ENCODE assay signal across 1 cellular context in genomic region chr2:20171445-20171977, GRCh38.
TF ChIP-seq lines count a peak whose summit lies in the region.

No MANE protein-coding gene starts in this region.

TF ChIP-seq in HepG2, 621 proteins besides CTCF, POLR2A, EP300 and RAD21 (continued from another document and continues in another):
- no peak for TF ChIP-seq ZBTB40 (IDR thresholded peaks at IDR 0.05)
- TF ChIP-seq ZBTB40 (CRISPR knock-in tag; IDR thresholded peaks at IDR 0.05): no peak
- TF ChIP-seq ZNF547 (CRISPR knock-in tag; IDR thresholded peaks at IDR 0.05): no peak; the same call in 1 of the 2 replicates
- no peak for TF ChIP-seq REL (CRISPR knock-in tag; conservative IDR thresholded peaks at IDR 0.05)
- no peak for TF ChIP-seq NONO (IDR thresholded peaks at IDR 0.05)
- TF ChIP-seq NONO (CRISPR knock-in tag; conservative IDR thresholded peaks at IDR 0.05): no peak
- peak; percentile 45; the same call in 1 of the 2 replicates for TF ChIP-seq TBX2 (CRISPR knock-in tag; IDR thresholded peaks at IDR 0.05; ENCODE audit: borderline replicate concordance)
- no peak for TF ChIP-seq DRAP1 (CRISPR knock-in tag; IDR thresholded peaks at IDR 0.05)
- no peak for TF ChIP-seq IKZF5 (CRISPR knock-in tag; IDR thresholded peaks at IDR 0.05)
- TF ChIP-seq E2F1 (CRISPR knock-in tag; IDR thresholded peaks at IDR 0.05): no peak
- TF ChIP-seq SOX6 (IDR thresholded peaks at IDR 0.05): no peak
- peak; percentile 45; the same call in 1 of the 2 replicates for TF ChIP-seq SOX6 (CRISPR knock-in tag; IDR thresholded peaks at IDR 0.05)
- TF ChIP-seq NFYB (CRISPR knock-in tag; IDR thresholded peaks at IDR 0.05): no peak
- no peak for TF ChIP-seq ZEB1 (IDR thresholded peaks at IDR 0.05; ENCODE audit: insufficient replicate concordance, low read depth)
- TF ChIP-seq ZNF543 (CRISPR knock-in tag; IDR thresholded peaks at IDR 0.05): no peak
- TF ChIP-seq HNRNPLL (IDR thresholded peaks at IDR 0.05; ENCODE audit: low read depth, low read length, poor library complexity, severe bottlenecking): no peak
- TF ChIP-seq CBX5 (CRISPR knock-in tag; IDR thresholded peaks at IDR 0.05; ENCODE audit: borderline replicate concordance): no peak
- no peak for TF ChIP-seq REXO4 (CRISPR knock-in tag; IDR thresholded peaks at IDR 0.05; ENCODE audit: borderline replicate concordance)
- no peak for TF ChIP-seq NFIB (CRISPR knock-in tag; IDR thresholded peaks at IDR 0.05; ENCODE audit: borderline replicate concordance)
- TF ChIP-seq MED8 (CRISPR knock-in tag; IDR thresholded peaks at IDR 0.05; ENCODE audit: insufficient replicate concordance): no peak
- TF ChIP-seq PRDM4 (CRISPR knock-in tag; IDR thresholded peaks at IDR 0.05; ENCODE audit: borderline replicate concordance): no peak
- TF ChIP-seq ARNTL (CRISPR knock-in tag; IDR thresholded peaks at IDR 0.05): no peak
- no peak for TF ChIP-seq ZBTB44 (CRISPR knock-in tag; IDR thresholded peaks at IDR 0.05)
- 0 out of 2 replicates have a peak, but pooled peaks have one; percentile 20 for TF ChIP-seq RARA (CRISPR knock-in tag; IDR thresholded peaks at IDR 0.05)
- TF ChIP-seq AHR (CRISPR knock-in tag; IDR thresholded peaks at IDR 0.05): no peak
- TF ChIP-seq SIX1 (CRISPR knock-in tag; IDR thresholded peaks at IDR 0.05; ENCODE audit: borderline replicate concordance): no peak
- TF ChIP-seq ZNF563 (CRISPR knock-in tag; IDR thresholded peaks at IDR 0.05): no peak
- TF ChIP-seq LCORL (IDR thresholded peaks at IDR 0.05): no peak
- TF ChIP-seq LCORL (CRISPR knock-in tag; IDR thresholded peaks at IDR 0.05): no peak
- peak; percentile 45; the same call in 1 of the 2 replicates for TF ChIP-seq PAXIP1 (CRISPR knock-in tag; conservative IDR thresholded peaks at IDR 0.05)
- no peak for TF ChIP-seq GABPB1 (CRISPR knock-in tag; IDR thresholded peaks at IDR 0.05)
- TF ChIP-seq BRCA1 (CRISPR knock-in tag; IDR thresholded peaks at IDR 0.05): no peak
- TF ChIP-seq HMGXB3 (CRISPR knock-in tag; IDR thresholded peaks at IDR 0.05; ENCODE audit: borderline replicate concordance): no peak
- no peak for TF ChIP-seq HNRNPH1 (optimal IDR thresholded peaks at IDR 0.05; ENCODE audit: low read depth, low read length)
- no peak for TF ChIP-seq NR2F6 (IDR thresholded peaks at IDR 0.05)
- TF ChIP-seq NR2F6 (CRISPR knock-in tag; IDR thresholded peaks at IDR 0.05): 0 out of 2 replicates have a peak, but pooled peaks have one; percentile 14
- no peak for TF ChIP-seq CHCHD3 (CRISPR knock-in tag; IDR thresholded peaks at IDR 0.05)
- no peak for TF ChIP-seq ZKSCAN1 (IDR thresholded peaks at IDR 0.05; ENCODE audit: low read length)
